In the genomic region with DNA sequence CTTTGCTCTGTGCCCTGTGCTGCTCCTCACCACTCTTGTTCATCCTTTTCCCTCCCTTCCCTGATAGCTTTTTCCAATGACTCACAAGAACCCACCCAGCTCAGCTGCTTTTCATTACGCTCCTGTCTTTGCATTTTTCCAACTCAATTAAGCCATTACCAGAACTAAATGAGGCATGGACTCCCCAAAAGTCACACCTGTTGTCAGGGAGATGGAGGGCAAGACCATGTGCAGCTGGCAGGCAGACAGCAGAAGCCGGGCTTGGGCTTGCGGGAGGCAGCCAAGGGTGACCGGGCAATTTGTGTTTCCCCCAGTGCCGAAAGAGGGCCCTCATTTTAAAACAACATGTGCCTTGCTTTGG, we compare ENCODE assay signal across 11 cellular contexts.
DNase-seq lines count a peak whose midpoint lies in the region; ATAC-seq, FAIRE-seq and TF ChIP-seq lines count a peak whose summit lies in the region.
"Had no signal": no experiment of that assay in that cellular context is flagged by ENCODE, and none has a peak within 500 bp of the region (broad histone marks: within the 10 kb centered on the region; RNA-seq: fewer than 3 reads in every experiment).

No MANE protein-coding gene starts in this region.

- H3K27ac Mint-ChIP-seq in progenitor cell of endocrine pancreas, result no peak overlapping the region
- H3K27ac Mint-ChIP-seq in WTC11, result no peak overlapping the region
- H3K27ac Mint-ChIP-seq: nephron progenitor cell had no signal

- POLR2A ChIA-PET in WTC11 (lab: Charles Lee), result no interaction called here

- H3K4me3 Mint-ChIP-seq in progenitor cell of endocrine pancreas (ENCODE audit: low read depth) (no peak overlapping the region), WTC11 (no peak overlapping the region)
- H3K4me3 Mint-ChIP-seq: nephron progenitor cell had no signal

- peak; percentile 75 for FAIRE-seq in GM18507 (lab: Jason Lieb, UNC)

- TF ChIP-seq CTCF in progenitor cell of endocrine pancreas (IDR thresholded peaks at IDR 0.05; ENCODE audit: unreplicated experiment) (no peak), WTC11 (IDR thresholded peaks at IDR 0.05) (no peak)

- ATAC-seq in HG02870 (IDR thresholded peaks at IDR 0.05; ENCODE audit: unreplicated experiment), result peak; percentile 36
- no peak for ATAC-seq in HG03025 (IDR thresholded peaks at IDR 0.05; ENCODE audit: low FRiP score, unreplicated experiment)
- ATAC-seq in WTC11, result no peak

- no peaks in the 10 kb centered on the region for H3K9me3 Mint-ChIP-seq in progenitor cell of endocrine pancreas (ENCODE audit: low read depth)
- H3K9me3 Mint-ChIP-seq in WTC11, result no peaks in the 10 kb centered on the region
- H3K9me3 Mint-ChIP-seq: nephron progenitor cell had no signal

- CTCF ChIA-PET in WTC11 (lab: Charles Lee), result interaction anchor here (0.9 to 1.0 kb wide), 2 partner anchors 9 to 11 kb away, joined by 3 read pairs; no protein-coding TSS in a partner anchor

- H3K4me1 Mint-ChIP-seq in progenitor cell of endocrine pancreas (ENCODE audit: low read depth), result no peaks in the 10 kb centered on the region
- no peaks in the 10 kb centered on the region for H3K4me1 Mint-ChIP-seq in WTC11
- H3K4me1 Mint-ChIP-seq: nephron progenitor cell had no signal

- H3K27me3 Mint-ChIP-seq in progenitor cell of endocrine pancreas, result peaks cover 31% of the 10 kb centered on the region
- no peaks in the 10 kb centered on the region; the same call in 1 of the 2 replicates for H3K27me3 Mint-ChIP-seq in WTC11 (ENCODE audit: low read depth)

- DNase-seq in GM18507 (ENCODE audit: extremely low spot score, insufficient read length, low read depth), result no peak
- DNase-seq in SK-N-DZ (ENCODE audit: low spot score), result peak; percentile 43
- DNase-seq in renal cortical epithelial cell (ENCODE audit: low read depth), result peak; percentile 96
- DNase-seq in progenitor cell of endocrine pancreas (ENCODE audit: low spot score, unreplicated experiment), result no peak
- DNase-seq in islet precursor cell, result no peak
- no peak for DNase-seq in WTC11 (ENCODE audit: low spot score)
- DNase-seq: immature natural killer cell, nephron progenitor cell, T-helper 1 cell had no signal

- H3K36me3 Mint-ChIP-seq in progenitor cell of endocrine pancreas (ENCODE audit: insufficient read depth), result no peaks in the 10 kb centered on the region
- no peaks in the 10 kb centered on the region for H3K36me3 Mint-ChIP-seq in WTC11
- H3K36me3 Mint-ChIP-seq: immature natural killer cell had no signal

TF ChIP-seq in WTC11, 78 proteins besides CTCF, POLR2A, EP300 and RAD21:
- no peak for TF ChIP-seq TCF7 (CRISPR knock-in tag; IDR thresholded peaks at IDR 0.05; ENCODE audit: low read depth)
- TF ChIP-seq ATF1 (CRISPR knock-in tag; IDR thresholded peaks at IDR 0.05), result no peak
- no peak for TF ChIP-seq NFATC4 (CRISPR knock-in tag; IDR thresholded peaks at IDR 0.05)
- TF ChIP-seq RORB (CRISPR knock-in tag; IDR thresholded peaks at IDR 0.05), result no peak
- TF ChIP-seq JAZF1 (CRISPR knock-in tag; IDR thresholded peaks at IDR 0.05), result no peak
- TF ChIP-seq HMGA2 (CRISPR knock-in tag; IDR thresholded peaks at IDR 0.05), result no peak
- no peak for TF ChIP-seq ELF4 (CRISPR knock-in tag; IDR thresholded peaks at IDR 0.05; ENCODE audit: low read depth)
- no peak for TF ChIP-seq ZNF121 (CRISPR knock-in tag; IDR thresholded peaks at IDR 0.05)
- TF ChIP-seq FOXK1 (CRISPR knock-in tag; IDR thresholded peaks at IDR 0.05), result no peak
- TF ChIP-seq CREM (CRISPR knock-in tag; IDR thresholded peaks at IDR 0.05), result no peak
- no peak for TF ChIP-seq MAX (CRISPR knock-in tag; IDR thresholded peaks at IDR 0.05)
- TF ChIP-seq E2F1 (CRISPR knock-in tag; IDR thresholded peaks at IDR 0.05), result no peak
- no peak for TF ChIP-seq ZNF416 (CRISPR knock-in tag; IDR thresholded peaks at IDR 0.05)
TF ChIP-seq in WTC11: peak in this region for 0.

Comparison
In these comparisons a context has a peak if more than half of its experiments do, and no peak if none do; other contexts are left out.
1. DNase-seq: peak in SK-N-DZ (single experiment) and renal cortical epithelial cell (single experiment); none in GM18507 (single experiment), progenitor cell of endocrine pancreas (single experiment), islet precursor cell (single experiment) and WTC11 (single experiment).